In the genomic region with DNA sequence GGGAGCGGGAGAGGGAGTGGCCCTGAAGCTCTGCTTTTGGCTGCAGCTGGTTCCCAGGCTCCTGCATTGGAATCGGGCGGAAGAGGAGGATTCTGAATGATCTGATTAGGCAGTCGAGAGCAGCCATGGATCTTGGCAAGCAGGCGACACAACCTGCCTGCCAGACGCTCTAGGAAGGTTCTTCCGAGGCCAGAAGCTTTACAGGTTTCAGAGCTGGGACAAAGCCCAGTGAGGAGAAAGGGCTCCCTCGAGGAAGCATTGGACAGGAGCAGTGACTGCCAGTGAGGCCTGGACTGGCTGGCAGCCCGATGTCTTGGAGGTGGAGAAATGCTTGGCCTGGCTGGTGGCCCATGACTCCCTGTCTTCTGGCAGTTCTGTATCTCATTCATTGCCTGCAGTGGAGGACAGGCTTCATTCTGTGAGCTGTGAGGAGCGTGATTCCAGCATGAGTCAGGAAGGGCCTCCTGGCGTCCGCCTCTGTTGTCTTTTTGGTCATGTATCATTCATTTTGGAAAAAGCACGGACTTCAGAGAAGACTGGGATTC, we compare ENCODE assay signal across 8 cellular contexts.
DNase-seq lines count a peak whose midpoint lies in the region; ATAC-seq and TF ChIP-seq lines count a peak whose summit lies in the region.

No MANE protein-coding gene starts in this region.

- 0 out of 2 replicates have a peak, but pooled peaks cover 3% of the 10 kb centered on the region for H3K9me3 Mint-ChIP-seq in WTC11
- H3K9me3 Mint-ChIP-seq in CD4-positive, alpha-beta T cell: no peaks in the 10 kb centered on the region

- H3K4me1 Mint-ChIP-seq in WTC11: peaks cover 9% of the 10 kb centered on the region
- no peaks in the 10 kb centered on the region for H3K4me1 Mint-ChIP-seq in CD4-positive, alpha-beta T cell (ENCODE audit: low read depth)

- no peaks in the 10 kb centered on the region; the same call in 1 of the 2 replicates for H3K27me3 Mint-ChIP-seq in WTC11 (ENCODE audit: low read depth)
- H3K27me3 Mint-ChIP-seq in CD4-positive, alpha-beta T cell: no peaks in the 10 kb centered on the region

- no peak overlapping the region for H3K4me3 Mint-ChIP-seq in WTC11
- no peak overlapping the region for H3K4me3 Mint-ChIP-seq in CD4-positive, alpha-beta T cell

- DNase-seq in EL (peak; percentile 98), WTC11 (ENCODE audit: low spot score) (no peak), cardiac septum (ENCODE audit: low spot score) (peak; percentile 90), sigmoid colon (peak; percentile 96), NCI-H2107 (lab: John Stamatoyannopoulos, UW) (no peak), SIG-M5 (lab: John Stamatoyannopoulos, UW) (no peak)
- DNase-seq in CD4-positive, alpha-beta T cell: no peak
- no peak for DNase-seq in activated T-cell treated with anti-CD3 and anti-CD28 coated beads, Interleukin-2, amount 50 U/mL, for 1 hour

- CTCF ChIA-PET in WTC11 (lab: Charles Lee): interaction anchor here (0.6 to 3.4 kb wide), 7 partner anchors 10 to 184 kb away, joined by 3 to 19 read pairs (median 6); no protein-coding TSS in a partner anchor
- CTCF ChIA-PET in CD4-positive, alpha-beta T cell (lab: Charles Lee): no interaction called here

- H3K9me3 ChIP-seq in sigmoid colon: no peaks in the 10 kb centered on the region
- no peaks in the 10 kb centered on the region for H3K9me3 ChIP-seq in CD4-positive, alpha-beta T cell (ENCODE audit: control insufficient read depth, low read length)

- H3K4me1 ChIP-seq in sigmoid colon: peaks cover 0 to 58% (median 56%) of the 10 kb centered on the region in 4 donors

- H3K4me3 ChIP-seq in sigmoid colon: no peak overlapping the region

- no peak for TF ChIP-seq EP300 in sigmoid colon (IDR thresholded peaks at IDR 0.05)

- no peaks in the 10 kb centered on the region for H3K36me3 ChIP-seq in sigmoid colon

- TF ChIP-seq CTCF in WTC11 (IDR thresholded peaks at IDR 0.05): no peak
- no peak for TF ChIP-seq CTCF in sigmoid colon (IDR thresholded peaks at IDR 0.05)
- no peak for TF ChIP-seq CTCF in CD4-positive, alpha-beta T cell (IDR thresholded peaks at IDR 0.05)

- H3K27ac ChIP-seq in sigmoid colon: peak overlapping the region; percentile 39 to 61 (median 58)
- no peak overlapping the region for H3K27ac ChIP-seq in CD4-positive, alpha-beta T cell (ENCODE audit: low read depth, low read length)

- H3K27ac Mint-ChIP-seq in WTC11: peak overlapping the region; percentile 34; the same call in 1 of the 2 replicates
- no peak overlapping the region for H3K27ac Mint-ChIP-seq in CD4-positive, alpha-beta T cell

- 79 to 84% methylated on average over 13 of the region's 13 CpGs for WGBS in sigmoid colon, 2 donors

- no peak for TF ChIP-seq POLR2A in sigmoid colon (IDR thresholded peaks at IDR 0.05)

- peaks cover 5% of the 10 kb centered on the region; the same call in 1 of the 2 replicates for H3K36me3 Mint-ChIP-seq in WTC11
- H3K36me3 Mint-ChIP-seq in CD4-positive, alpha-beta T cell (ENCODE audit: low read depth): no peaks in the 10 kb centered on the region

- POLR2A ChIA-PET in WTC11 (lab: Charles Lee): interaction anchor here (0.9 kb wide), 1 partner anchor 47 kb away, joined by 4 read pairs; no protein-coding TSS in a partner anchor
- POLR2A ChIA-PET in CD4-positive, alpha-beta T cell (lab: Charles Lee): no interaction called here

- no peaks in the 10 kb centered on the region for H3K27me3 ChIP-seq in sigmoid colon
- no peaks in the 10 kb centered on the region for H3K27me3 ChIP-seq in CD4-positive, alpha-beta T cell (ENCODE audit: control insufficient read depth, insufficient read depth, low read length)

- no peak for ATAC-seq in WTC11
- ATAC-seq in CD4-positive, alpha-beta T cell (ENCODE audit: poor library complexity): no peak

- intact Hi-C loops in cardiac septum (cut with DNase I): no loop called here
- intact Hi-C loops in sigmoid colon (cut with DNase I): no loop called here
- intact Hi-C loops in CD4-positive, alpha-beta T cell (cut with DNase I, micrococcal nuclease): no loop called here

TF ChIP-seq in WTC11, 78 proteins besides CTCF, POLR2A, EP300 and RAD21 (continues in another document):
- no peak for TF ChIP-seq KAT7 (CRISPR knock-in tag; IDR thresholded peaks at IDR 0.05; ENCODE audit: borderline replicate concordance)
- TF ChIP-seq, protein P1, sequence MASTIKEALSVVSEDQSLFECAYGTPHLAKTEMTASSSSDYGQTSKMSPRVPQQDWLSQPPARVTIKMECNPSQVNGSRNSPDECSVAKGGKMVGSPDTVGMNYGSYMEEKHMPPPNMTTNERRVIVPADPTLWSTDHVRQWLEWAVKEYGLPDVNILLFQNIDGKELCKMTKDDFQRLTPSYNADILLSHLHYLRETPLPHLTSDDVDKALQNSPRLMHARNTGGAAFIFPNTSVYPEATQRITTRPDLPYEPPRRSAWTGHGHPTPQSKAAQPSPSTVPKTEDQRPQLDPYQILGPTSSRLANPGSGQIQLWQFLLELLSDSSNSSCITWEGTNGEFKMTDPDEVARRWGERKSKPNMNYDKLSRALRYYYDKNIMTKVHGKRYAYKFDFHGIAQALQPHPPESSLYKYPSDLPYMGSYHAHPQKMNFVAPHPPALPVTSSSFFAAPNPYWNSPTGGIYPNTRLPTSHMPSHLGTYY (CRISPR knock-in tag; IDR thresholded peaks at IDR 0.05): no peak
- TF ChIP-seq, protein P2, sequence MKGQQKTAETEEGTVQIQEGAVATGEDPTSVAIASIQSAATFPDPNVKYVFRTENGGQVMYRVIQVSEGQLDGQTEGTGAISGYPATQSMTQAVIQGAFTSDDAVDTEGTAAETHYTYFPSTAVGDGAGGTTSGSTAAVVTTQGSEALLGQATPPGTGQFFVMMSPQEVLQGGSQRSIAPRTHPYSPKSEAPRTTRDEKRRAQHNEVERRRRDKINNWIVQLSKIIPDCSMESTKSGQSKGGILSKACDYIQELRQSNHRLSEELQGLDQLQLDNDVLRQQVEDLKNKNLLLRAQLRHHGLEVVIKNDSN (CRISPR knock-in tag; IDR thresholded peaks at IDR 0.05): no peak
- TF ChIP-seq, protein P3, sequence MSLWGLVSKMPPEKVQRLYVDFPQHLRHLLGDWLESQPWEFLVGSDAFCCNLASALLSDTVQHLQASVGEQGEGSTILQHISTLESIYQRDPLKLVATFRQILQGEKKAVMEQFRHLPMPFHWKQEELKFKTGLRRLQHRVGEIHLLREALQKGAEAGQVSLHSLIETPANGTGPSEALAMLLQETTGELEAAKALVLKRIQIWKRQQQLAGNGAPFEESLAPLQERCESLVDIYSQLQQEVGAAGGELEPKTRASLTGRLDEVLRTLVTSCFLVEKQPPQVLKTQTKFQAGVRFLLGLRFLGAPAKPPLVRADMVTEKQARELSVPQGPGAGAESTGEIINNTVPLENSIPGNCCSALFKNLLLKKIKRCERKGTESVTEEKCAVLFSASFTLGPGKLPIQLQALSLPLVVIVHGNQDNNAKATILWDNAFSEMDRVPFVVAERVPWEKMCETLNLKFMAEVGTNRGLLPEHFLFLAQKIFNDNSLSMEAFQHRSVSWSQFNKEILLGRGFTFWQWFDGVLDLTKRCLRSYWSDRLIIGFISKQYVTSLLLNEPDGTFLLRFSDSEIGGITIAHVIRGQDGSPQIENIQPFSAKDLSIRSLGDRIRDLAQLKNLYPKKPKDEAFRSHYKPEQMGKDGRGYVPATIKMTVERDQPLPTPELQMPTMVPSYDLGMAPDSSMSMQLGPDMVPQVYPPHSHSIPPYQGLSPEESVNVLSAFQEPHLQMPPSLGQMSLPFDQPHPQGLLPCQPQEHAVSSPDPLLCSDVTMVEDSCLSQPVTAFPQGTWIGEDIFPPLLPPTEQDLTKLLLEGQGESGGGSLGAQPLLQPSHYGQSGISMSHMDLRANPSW (CRISPR knock-in tag; conservative IDR thresholded peaks at IDR 0.05; ENCODE audit: low read depth): no peak
- no peak for TF ChIP-seq SP1 (CRISPR knock-in tag; conservative IDR thresholded peaks at IDR 0.05)
- no peak for TF ChIP-seq OVOL2 (CRISPR knock-in tag; IDR thresholded peaks at IDR 0.05; ENCODE audit: borderline replicate concordance)
- TF ChIP-seq SMAD4 (CRISPR knock-in tag; IDR thresholded peaks at IDR 0.05): no peak
- no peak for TF ChIP-seq TEAD4 (CRISPR knock-in tag; IDR thresholded peaks at IDR 0.05)
- TF ChIP-seq, protein P4, sequence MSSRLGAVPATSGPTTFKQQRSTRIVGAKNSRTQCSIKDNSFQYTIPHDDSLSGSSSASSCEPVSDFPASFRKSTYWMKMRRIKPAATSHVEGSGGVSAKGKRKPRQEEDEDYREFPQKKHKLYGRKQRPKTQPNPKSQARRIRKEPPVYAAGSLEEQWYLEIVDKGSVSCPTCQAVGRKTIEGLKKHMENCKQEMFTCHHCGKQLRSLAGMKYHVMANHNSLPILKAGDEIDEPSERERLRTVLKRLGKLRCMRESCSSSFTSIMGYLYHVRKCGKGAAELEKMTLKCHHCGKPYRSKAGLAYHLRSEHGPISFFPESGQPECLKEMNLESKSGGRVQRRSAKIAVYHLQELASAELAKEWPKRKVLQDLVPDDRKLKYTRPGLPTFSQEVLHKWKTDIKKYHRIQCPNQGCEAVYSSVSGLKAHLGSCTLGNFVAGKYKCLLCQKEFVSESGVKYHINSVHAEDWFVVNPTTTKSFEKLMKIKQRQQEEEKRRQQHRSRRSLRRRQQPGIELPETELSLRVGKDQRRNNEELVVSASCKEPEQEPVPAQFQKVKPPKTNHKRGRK (CRISPR knock-in tag; IDR thresholded peaks at IDR 0.05; ENCODE audit: borderline replicate concordance): no peak
- no peak for TF ChIP-seq ZNF121 (CRISPR knock-in tag; IDR thresholded peaks at IDR 0.05)
- TF ChIP-seq ZNF317 (CRISPR knock-in tag; IDR thresholded peaks at IDR 0.05; ENCODE audit: borderline replicate concordance, low read depth): no peak
- TF ChIP-seq, protein P5, sequence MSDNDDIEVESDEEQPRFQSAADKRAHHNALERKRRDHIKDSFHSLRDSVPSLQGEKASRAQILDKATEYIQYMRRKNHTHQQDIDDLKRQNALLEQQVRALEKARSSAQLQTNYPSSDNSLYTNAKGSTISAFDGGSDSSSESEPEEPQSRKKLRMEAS (CRISPR knock-in tag; IDR thresholded peaks at IDR 0.05): no peak
- no peak for TF ChIP-seq NR2C2 (CRISPR knock-in tag; IDR thresholded peaks at IDR 0.05)
- TF ChIP-seq, protein P6, sequence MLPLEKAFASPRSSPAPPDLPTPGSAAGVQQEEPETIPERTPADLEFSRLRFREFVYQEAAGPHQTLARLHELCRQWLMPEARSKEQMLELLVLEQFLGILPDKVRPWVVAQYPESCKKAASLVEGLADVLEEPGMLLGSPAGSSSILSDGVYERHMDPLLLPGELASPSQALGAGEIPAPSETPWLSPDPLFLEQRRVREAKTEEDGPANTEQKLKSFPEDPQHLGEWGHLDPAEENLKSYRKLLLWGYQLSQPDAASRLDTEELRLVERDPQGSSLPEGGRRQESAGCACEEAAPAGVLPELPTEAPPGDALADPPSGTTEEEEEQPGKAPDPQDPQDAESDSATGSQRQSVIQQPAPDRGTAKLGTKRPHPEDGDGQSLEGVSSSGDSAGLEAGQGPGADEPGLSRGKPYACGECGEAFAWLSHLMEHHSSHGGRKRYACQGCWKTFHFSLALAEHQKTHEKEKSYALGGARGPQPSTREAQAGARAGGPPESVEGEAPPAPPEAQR (CRISPR knock-in tag; IDR thresholded peaks at IDR 0.05): no peak
- TF ChIP-seq GTF2I (CRISPR knock-in tag; conservative IDR thresholded peaks at IDR 0.05): no peak

Comparison
In these comparisons a context has a peak if more than half of its experiments do, and no peak if none do; other contexts are left out.
1. DNase-seq: peak in EL (single experiment), cardiac septum (single experiment) and sigmoid colon (single experiment); none in WTC11 (single experiment), CD4-positive, alpha-beta T cell (0 of 10), activated T-cell treated with anti-CD3 and anti-CD28 coated beads, Interleukin-2, amount 50 U/mL, for 1 hour (single experiment), NCI-H2107 (single experiment) and SIG-M5 (single experiment).